ENCODE assay signal across 34 cellular contexts in genomic region chr3:187636528-187636927, GRCh38. TPM values are rescaled to one million over a fixed set of nuclear protein-coding genes. Genes with fewer than 3 reads are reported as not detected.
"Had no signal": no experiment of that assay in that cellular context is flagged by ENCODE, and none has a peak within 500 bp of the region (broad histone marks: within the 10 kb centered on the region; RNA-seq: fewer than 3 reads in every experiment).

No MANE protein-coding gene starts in this region.

- DNase-seq: activated B cell treated with CpG ODN at 0.5 μM for 24 hours; activated CD4-positive, alpha-beta memory T cell treated with anti-CD3 and anti-CD28 coated beads for 36 hours; activated CD4-positive, alpha-beta T cell treated with anti-CD3 and anti-CD28 coated beads for 4 hours; activated CD4-positive, alpha-beta T cell treated with anti-CD3 and anti-CD28 coated beads, Interleukin-2, amount 10 ng/mL, durations not matched to agents 24 days and 14 days; activated CD4-positive, alpha-beta T cell treated with anti-CD3 and anti-CD28 coated beads, Interleukin-2, amount 50 U/mL, for 1 hour; activated CD4-positive, alpha-beta T cell treated with anti-CD3 and anti-CD28 coated beads, Interleukin-2, amount 50 U/mL, for 4 hours; activated CD4-positive, CD25-positive, alpha-beta regulatory T cell treated with anti-CD3 and anti-CD28 coated beads, Interleukin-2, amount 50 U/mL, for 72 hours; activated CD8-positive, alpha-beta memory T cell treated with anti-CD3 and anti-CD28 coated beads, Interleukin-2, amount 50 U/mL, for 4 hours; activated CD8-positive, alpha-beta T cell treated with anti-CD3 and anti-CD28 coated beads for 36 hours; activated effector memory CD4-positive, alpha-beta T cell treated with anti-CD3 and anti-CD28 coated beads, Interleukin-2, amount 50 U/mL, for 16 hours; activated gamma-delta T cell treated with Interleukin-2 at 50 U/mL for 16 hours; activated naive CD4-positive, alpha-beta T cell; activated naive CD4-positive, alpha-beta T cell treated with anti-CD3 and anti-CD28 coated beads for 36 hours; activated naive CD4-positive, alpha-beta T cell treated with anti-CD3 and anti-CD28 coated beads, Interleukin-2, amount 50 U/mL, for 16 hours; activated naive CD8-positive, alpha-beta T cell treated with anti-CD3 and anti-CD28 coated beads for 36 hours; activated T-cell treated with anti-CD3 and anti-CD28 coated beads for 4 hours; activated T-cell treated with anti-CD3 and anti-CD28 coated beads, Interleukin-2, amount 50 U/mL, for 1 hour; activated T-cell treated with anti-CD3 and anti-CD28 coated beads, Interleukin-2, amount 50 U/mL, for 4 hours; activated T-cell treated with anti-CD3 and anti-CD28 coated beads, Interleukin-2, amount 50 U/mL, for 72 hours; adrenal gland; amniotic stem cell; aorta; body of pancreas; brain microvascular endothelial cell; central memory CD4-positive, alpha-beta T cell; T-helper 2 cell; T-helper 9 cell had no signal

- ATAC-seq: activated CD8-positive, alpha-beta T cell treated with anti-CD3 and anti-CD28 coated beads for 36 hours; activated naive CD4-positive, alpha-beta T cell treated with anti-CD3 and anti-CD28 coated beads, Interleukin-2, amount 50 U/mL, for 72 hours; activated T-cell treated with anti-CD3 and anti-CD28 coated beads, Interleukin-2, amount 50 U/mL, for 4 hours; activated T-cell treated with anti-CD3 and anti-CD28 coated beads, Interleukin-2, amount 50 U/mL, for 72 hours; activated T-helper 17 cell treated with anti-CD3 and anti-CD28 coated beads, Interleukin-2, amount 50 U/mL, for 72 hours; body of pancreas had no signal

- H3K27ac ChIP-seq: adrenal gland, body of pancreas, brain microvascular endothelial cell, breast epithelium, VCaP had no signal

RNA-seq across cellular contexts. Expression of gene SST, which starts 33.7 kb away (rescaled TPM):
- total RNA-seq: activated B cell treated with CpG ODN at 0.5 μM for 24 hours; activated CD4-positive, alpha-beta memory T cell treated with anti-CD3 and anti-CD28 coated beads for 36 hours; activated CD4-positive, alpha-beta T cell treated with anti-CD3 and anti-CD28 coated beads, Interleukin-2, amount 10 ng/mL, durations not matched to agents 24 days and 14 days; activated CD8-positive, alpha-beta memory T cell treated with anti-CD3 and anti-CD28 coated beads for 36 hours; activated CD8-positive, alpha-beta T cell treated with anti-CD3 and anti-CD28 coated beads for 36 hours; activated naive CD4-positive, alpha-beta T cell treated with anti-CD3 and anti-CD28 coated beads for 36 hours; activated naive CD4-positive, alpha-beta T cell treated with anti-CD3 and anti-CD28 coated beads, Interleukin-2, amount 50 U/mL, for 72 hours; activated naive CD8-positive, alpha-beta T cell treated with anti-CD3 and anti-CD28 coated beads for 36 hours; activated T-cell treated with anti-CD3 and anti-CD28 coated beads, Interleukin-2, amount 50 U/mL, for 4 hours; activated T-cell treated with anti-CD3 and anti-CD28 coated beads, Interleukin-2, amount 50 U/mL, for 72 hours; activated T-helper 1 cell treated with anti-CD3 and anti-CD28 coated beads, Interleukin-12 subunit alpha, Interleukin-12 subunit beta, Interleukin-2, Interleukin-4 antibody, amounts not matched to agents 30 ng/mL and 10 ng/mL and 1 ng/mL, durations not matched to agents 14 hours and 24 hours and 36 hours; activated T-helper 17 cell treated with anti-CD3 and anti-CD28 coated beads, Interleukin-2, amount 50 U/mL, for 72 hours; aorta; breast epithelium; cardiac septum had no signal
